In genomic region chr15:75725719-75726607, GRCh38 we compare ENCODE assay signal across 2 cellular contexts.
TF ChIP-seq lines count a peak whose summit lies in the region.

No MANE protein-coding gene starts in this region.

TF ChIP-seq in IMR-90, 13 proteins besides CTCF, POLR2A, EP300 and RAD21:
- no peak for TF ChIP-seq FOS (IDR thresholded peaks at IDR 0.05; ENCODE audit: low read depth, low read length)
- TF ChIP-seq MXI1 (IDR thresholded peaks at IDR 0.05; ENCODE audit: borderline replicate concordance, low read depth, low read length): no peak
- no peak for TF ChIP-seq MAZ (IDR thresholded peaks at IDR 0.05; ENCODE audit: borderline replicate concordance, low read depth, low read length)
- TF ChIP-seq BHLHE40 (IDR thresholded peaks at IDR 0.05; ENCODE audit: low read depth, low read length): no peak
- no peak for TF ChIP-seq MAFK (IDR thresholded peaks at IDR 0.05; ENCODE audit: low read depth, low read length)
- TF ChIP-seq RFX5 (IDR thresholded peaks at IDR 0.05; ENCODE audit: low read depth, low read length): no peak
- no peak for TF ChIP-seq CEBPB (IDR thresholded peaks at IDR 0.05; ENCODE audit: low read depth, low read length)
- TF ChIP-seq NFE2L2 (IDR thresholded peaks at IDR 0.05; ENCODE audit: low read depth, low read length): no peak
- TF ChIP-seq RCOR1 (IDR thresholded peaks at IDR 0.05; ENCODE audit: insufficient replicate concordance, low read length): no peak
- TF ChIP-seq USF2 (IDR thresholded peaks at IDR 0.05; ENCODE audit: low read depth, low read length): no peak
- no peak for TF ChIP-seq CHD1 (IDR thresholded peaks at IDR 0.05; ENCODE audit: low read depth, low read length)
- TF ChIP-seq SMC3 (IDR thresholded peaks at IDR 0.05; ENCODE audit: low read depth, low read length): no peak
- TF ChIP-seq ELK1 (IDR thresholded peaks at IDR 0.05; ENCODE audit: borderline replicate concordance, low read depth, low read length): no peak

TF ChIP-seq in HepG2, 621 proteins besides CTCF, POLR2A, EP300 and RAD21:
- TF ChIP-seq CREB1 (IDR thresholded peaks at IDR 0.05) (peak; percentile 71), CREB1 (CRISPR knock-in tag; IDR thresholded peaks at IDR 0.05) (no peak), ATF7 (IDR thresholded peaks at IDR 0.05) (0 out of 2 replicates have a peak, but pooled peaks have one; percentile 4), ATF7 (CRISPR knock-in tag; IDR thresholded peaks at IDR 0.05) (no peak), EED (CRISPR knock-in tag; IDR thresholded peaks at IDR 0.05) (no peak)
